8 cellular contexts compared by ENCODE assay signal in the genomic region with DNA sequence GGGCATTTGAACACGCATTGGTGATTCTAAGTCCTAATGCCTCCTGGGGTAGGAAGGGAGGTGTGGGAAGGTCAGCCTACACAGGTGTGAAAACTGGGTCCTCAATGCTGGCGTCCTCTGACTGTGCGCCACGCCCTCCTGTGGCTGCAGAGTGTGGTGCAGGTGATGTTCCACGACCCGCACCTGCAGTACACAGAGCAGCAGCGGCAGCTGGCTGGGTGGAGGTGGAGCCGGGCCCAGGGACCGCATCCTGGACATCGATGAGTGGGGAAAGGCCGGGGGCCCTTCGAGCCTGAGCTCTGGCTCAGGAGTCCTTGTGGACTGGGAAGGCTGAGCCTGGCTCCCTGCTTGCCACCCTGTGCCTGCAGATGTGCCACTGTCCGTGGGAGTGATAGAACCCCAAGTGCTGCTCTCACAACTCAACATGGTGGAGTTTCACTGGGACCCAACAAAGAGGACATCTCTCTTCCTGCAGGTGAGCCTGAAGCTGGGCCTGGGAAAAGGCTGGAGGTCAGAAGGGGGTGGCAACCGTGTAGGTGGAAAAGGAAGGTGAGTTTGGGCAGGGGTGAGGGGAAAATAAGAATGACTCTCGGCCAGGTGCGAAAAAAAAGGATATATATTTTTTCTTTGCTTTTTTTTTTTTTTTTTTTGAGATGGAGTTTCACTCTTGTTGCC. TPM values are rescaled to one million over a fixed set of nuclear protein-coding genes. Genes with fewer than 3 reads are reported as not detected.
DNase-seq lines count a peak whose midpoint lies in the region; ATAC-seq and TF ChIP-seq lines count a peak whose summit lies in the region.

No MANE protein-coding gene starts in this region.

- no peak overlapping the region for H3K4ac ChIP-seq in trophoblast cell (ENCODE audit: low read depth, low read length)

- H2BK120ac ChIP-seq in trophoblast cell (ENCODE audit: insufficient read depth, low read length, poor library complexity) = no peak overlapping the region

- intact Hi-C loops in esophagus squamous epithelium (cut with DNase I) = no loop called here

- TF ChIP-seq POLR2A in esophagus squamous epithelium (IDR thresholded peaks at IDR 0.05) = no peak

- no peak overlapping the region for H2BK5ac ChIP-seq in trophoblast cell (ENCODE audit: low read depth, low read length, poor library complexity)

- H3K14ac ChIP-seq in trophoblast cell (ENCODE audit: low read length) = no peak overlapping the region

- no peaks in the 10 kb centered on the region for H3K79me2 ChIP-seq in trophoblast cell (ENCODE audit: control insufficient read depth, insufficient read depth, low read length, poor library complexity)

- H3K27ac ChIP-seq in esophagus squamous epithelium (no peak overlapping the region), trophoblast cell (ENCODE audit: low read depth, low read length) (no peak overlapping the region)

- H3K4me3 ChIP-seq in esophagus squamous epithelium (no peak overlapping the region), trophoblast cell (ENCODE audit: low read depth, low read length) (no peak overlapping the region)

- H3K79me1 ChIP-seq in trophoblast cell (ENCODE audit: low read length) = no peaks in the 10 kb centered on the region

- H3K9me3 ChIP-seq in esophagus squamous epithelium (no peaks in the 10 kb centered on the region), trophoblast cell (ENCODE audit: insufficient read depth, low read depth, low read length) (no peaks in the 10 kb centered on the region)

- no peak overlapping the region for H3K18ac ChIP-seq in trophoblast cell (ENCODE audit: low read length)

- no peak overlapping the region for H3K23ac ChIP-seq in trophoblast cell (ENCODE audit: low read length)

- no peak overlapping the region for H3K9ac ChIP-seq in trophoblast cell (ENCODE audit: low read length)

- H4K12ac ChIP-seq in trophoblast cell (ENCODE audit: low read depth, low read length) = no peak overlapping the region

- no peak overlapping the region for H2BK12ac ChIP-seq in trophoblast cell (ENCODE audit: low read length)

- no peak overlapping the region for H3K4me2 ChIP-seq in trophoblast cell (ENCODE audit: low read length)

- H2AK5ac ChIP-seq in trophoblast cell (ENCODE audit: low read length) = no peak overlapping the region

- H3K27me3 ChIP-seq in esophagus squamous epithelium (peaks cover 0 to 71% (median 0%) of the 10 kb centered on the region in 4 donors), trophoblast cell (ENCODE audit: insufficient read depth, low read length) (no peaks in the 10 kb centered on the region)

- H4K91ac ChIP-seq in trophoblast cell (ENCODE audit: low read depth, low read length) = no peak overlapping the region

- no peak overlapping the region for H2AFZ ChIP-seq in trophoblast cell (ENCODE audit: insufficient read depth, low read length, poor library complexity)

- H3K36me3 ChIP-seq in esophagus squamous epithelium (no peaks in the 10 kb centered on the region), trophoblast cell (ENCODE audit: control insufficient read depth in 1 of 2, insufficient read depth in 2 of 2, low read length in 2 of 2) (no peaks in the 10 kb centered on the region)

- H3K4me1 ChIP-seq in esophagus squamous epithelium = peaks cover 0 to 19% (median 0%) of the 10 kb centered on the region in 3 donors
- no peaks in the 10 kb centered on the region for H3K4me1 ChIP-seq in trophoblast cell (ENCODE audit: control insufficient read depth in 1 of 2, insufficient read depth in 2 of 2, low read length in 2 of 2)

- H4K8ac ChIP-seq in trophoblast cell (ENCODE audit: low read depth, low read length) = no peak overlapping the region

- ATAC-seq in HG03135 (IDR thresholded peaks at IDR 0.05; ENCODE audit: unreplicated experiment) = no peak

- WGBS in esophagus squamous epithelium, 2 donors = 31 to 32% methylated on average over 7 to 10 of the region's 16 CpGs
- WGBS in trophoblast cell (ENCODE audit: extremely low coverage, insufficient coverage, insufficient read length) = no CpG with 5 or more reads among the region's 16 CpGs

- peak; percentile 75 for DNase-seq in DMS 273 (lab: John Stamatoyannopoulos, UW; ENCODE audit: unreplicated experiment)
- no peak for DNase-seq in DMS 273 treated with DMSO at 0.1 percent for 48 hours (lab: John Stamatoyannopoulos, UW)
- peak; percentile 88 for DNase-seq in NCI-H69 (lab: John Stamatoyannopoulos, UW)
- peak; percentile 54 for DNase-seq in activated T-cell treated with anti-CD3 and anti-CD28 coated beads for 4 hours
- no peak for DNase-seq in esophagus squamous epithelium (lab: John Stamatoyannopoulos, UW)
- DNase-seq in trophoblast cell = peak; percentile 66 to 83
- DNase-seq in A172 (ENCODE audit: low spot score) = no peak

- TF ChIP-seq CTCF in esophagus squamous epithelium (IDR thresholded peaks at IDR 0.05) = peak; percentile 44 to 73 (median 62)

RNA-seq across cellular contexts. Expression of gene STAC2, which starts 14.0 kb away (rescaled TPM):
- total RNA-seq in esophagus squamous epithelium = under 1 TPM in 2 of 4 donors, not detected in 2; 0.18 to 0.19 TPM
- not detected in 2 replicates for polyA plus RNA-seq in trophoblast cell (2013)
- 0.12 TPM in 1 of 2 replicates, not detected in the other for total RNA-seq in A172 (2014; rRNA removed; shearing (Covaris generic))

RNA-seq across cellular contexts. Expression of gene RPL19, which starts 39.7 kb away (rescaled TPM):
- 1,000 to 10,000 TPM; 1,949 to 3,028 (median 2,392) TPM for total RNA-seq in esophagus squamous epithelium
- polyA plus RNA-seq in trophoblast cell (2013) = 1,663 and 1,757 TPM in 2 replicates
- total RNA-seq in A172 (2014; rRNA removed; shearing (Covaris generic)) = 2,332 and 2,918 TPM in 2 replicates

RNA-seq across cellular contexts. Expression of gene CACNB1, which starts 42.3 kb away (rescaled TPM):
- 1 to 10 TPM in 2 of 4 donors, under 1 TPM in 2; 0.53 to 3.6 (median 0.99) TPM for total RNA-seq in esophagus squamous epithelium
- 0.99 and 1.1 TPM in 2 replicates for polyA plus RNA-seq in trophoblast cell (2013)
- 4.0 and 4.5 TPM in 2 replicates for total RNA-seq in A172 (2014; rRNA removed; shearing (Covaris generic))

Comparison
In these comparisons a context has a peak if more than half of its experiments do, and no peak if none do; other contexts are left out.
1. DNase-seq: peak in DMS 273 (single experiment), NCI-H69 (single experiment), activated T-cell treated with anti-CD3 and anti-CD28 coated beads for 4 hours (single experiment) and trophoblast cell (2 of 2); none in DMS 273 treated with DMSO at 0.1 percent for 48 hours (single experiment), esophagus squamous epithelium (single experiment) and A172 (single experiment).